Comparison of ENCODE assay signal across 8 cellular contexts in genomic region chr3:120785832-120786231, GRCh38. TPM values are rescaled to one million over a fixed set of nuclear protein-coding genes. Genes with fewer than 3 reads are reported as not detected.
A peak's percentile ranks its signal among the peaks of the same experiment; 100 is the strongest.
DNase-seq lines count a peak whose midpoint lies in the region; ATAC-seq, FAIRE-seq and TF ChIP-seq lines count a peak whose summit lies in the region.
"Not testable (repeated sequence)": the region's sequence is repeated elsewhere in the genome, so short reads cannot be mapped to it uniquely, and the experiment has no call there.

No MANE protein-coding gene starts in this region.

- peaks cover 23% of the 10 kb centered on the region for H3K79me2 ChIP-seq in astrocyte (ENCODE audit: insufficient read depth, low read length)

- not testable (repeated sequence) for TF ChIP-seq CTCF in astrocyte (IDR thresholded peaks at IDR 0.05; ENCODE audit: insufficient read depth, low read depth, low read length)

- H3K36me3 Mint-ChIP-seq in astrocyte (ENCODE audit: low read depth, unreplicated experiment), result not testable (repeated sequence)

- not testable (repeated sequence) for H3K27me3 ChIP-seq in astrocyte (ENCODE audit: insufficient read depth, low read length)

- ATAC-seq in GM18499 (IDR thresholded peaks at IDR 0.05; ENCODE audit: insufficient read depth, unreplicated experiment) (peak; percentile 42), GM19035 (IDR thresholded peaks at IDR 0.05; ENCODE audit: unreplicated experiment) (peak; percentile 67), GM21423 (IDR thresholded peaks at IDR 0.05; ENCODE audit: unreplicated experiment) (peak; percentile 63), HG02610 (IDR thresholded peaks at IDR 0.05; ENCODE audit: unreplicated experiment) (peak; percentile 78), HG03066 (IDR thresholded peaks at IDR 0.05; ENCODE audit: low read depth, unreplicated experiment) (peak; percentile 65), HG03521 (IDR thresholded peaks at IDR 0.05; ENCODE audit: unreplicated experiment) (peak; percentile 61)

- peaks cover 13% of the 10 kb centered on the region for H3K4me1 Mint-ChIP-seq in astrocyte (ENCODE audit: low read depth, unreplicated experiment)

- not testable (repeated sequence) for H4K20me1 ChIP-seq in astrocyte (ENCODE audit: insufficient read depth, low read length)

- not testable (repeated sequence) for H3K36me3 ChIP-seq in astrocyte (ENCODE audit: insufficient read depth, low read length)

- not testable (repeated sequence) for H3K9me3 ChIP-seq in astrocyte (ENCODE audit: insufficient read depth, low read depth, low read length)

- not testable (repeated sequence) for H3K4me3 Mint-ChIP-seq in astrocyte (ENCODE audit: unreplicated experiment)

- not testable (repeated sequence) for H2AFZ ChIP-seq in astrocyte (ENCODE audit: low read depth, low read length)

- peak overlapping the region; percentile 6 for H3K27ac ChIP-seq in astrocyte (ENCODE audit: low read depth, low read length)

- FAIRE-seq in astrocyte (lab: Jason Lieb, UNC), result peak; percentile 77

- not testable (repeated sequence) for H3K27me3 Mint-ChIP-seq in astrocyte (ENCODE audit: low read depth, unreplicated experiment)

- H3K4me2 ChIP-seq in astrocyte (ENCODE audit: low read length), result peak overlapping the region; percentile 32

- H3K4me1 ChIP-seq in astrocyte (ENCODE audit: insufficient read depth, low read length), result not testable (repeated sequence)

- not testable (repeated sequence) for H3K9ac ChIP-seq in astrocyte (ENCODE audit: low read length)

- peak; percentile 78 for DNase-seq in astrocyte (ENCODE audit: low read depth)
- peak; percentile 77 for DNase-seq in iris pigment epithelial cell (ENCODE audit: low read depth)

- H3K4me3 ChIP-seq in astrocyte (ENCODE audit: insufficient read depth, low read depth, low read length), result not testable (repeated sequence)

- H3K9me3 Mint-ChIP-seq in astrocyte (ENCODE audit: unreplicated experiment), result not testable (repeated sequence)

- peak overlapping the region; percentile 44 for H3K27ac Mint-ChIP-seq in astrocyte (ENCODE audit: unreplicated experiment)

RNA-seq across cellular contexts. Expression of gene GTF2E1, which starts 43.3 kb away (rescaled TPM):
- 28.8 and 31.6 TPM in 2 replicates for total RNA-seq in astrocyte

RNA-seq across cellular contexts. Expression of gene RABL3, which starts 43.5 kb away (rescaled TPM):
- total RNA-seq in astrocyte, result 16.8 and 17.1 TPM in 2 replicates
